In genomic region chr17:78214706-78215061, GRCh38 we compare ENCODE assay signal across 8 cellular contexts. TPM values are rescaled to one million over a fixed set of nuclear protein-coding genes. Genes with fewer than 3 reads are reported as not detected.
DNase-seq lines count a peak whose midpoint lies in the region; ATAC-seq, FAIRE-seq and TF ChIP-seq lines count a peak whose summit lies in the region.

No MANE protein-coding gene starts in this region.

- H4K8ac ChIP-seq in mesendoderm (ENCODE audit: low read depth, low read length) = no peak overlapping the region

- H3K79me2 ChIP-seq in mesendoderm (ENCODE audit: control insufficient read depth, insufficient read depth, low read length) = peaks cover 19% of the 10 kb centered on the region

- H2BK15ac ChIP-seq in mesendoderm (replicated peaks; ENCODE audit: low read depth) = no peak overlapping the region

- no peak for ATAC-seq in HG02588 (IDR thresholded peaks at IDR 0.05; ENCODE audit: unreplicated experiment)

- peak overlapping the region; percentile 97 for H3K56ac ChIP-seq in mesendoderm (ENCODE audit: low read length)

- no peak for TF ChIP-seq CTCF in AG04449 (IDR thresholded peaks at IDR 0.05; ENCODE audit: insufficient read depth, low read length, missing control alignments)
- no peak for TF ChIP-seq CTCF in astrocyte of the spinal cord (IDR thresholded peaks at IDR 0.05; ENCODE audit: low read depth, low read length)

- peak overlapping the region; percentile 72 for H3K18ac ChIP-seq in mesendoderm (ENCODE audit: low read length)

- H3K27me3 ChIP-seq in mesendoderm (ENCODE audit: insufficient read depth, low read length, poor library complexity) = no peaks in the 10 kb centered on the region

- H3K4me3 ChIP-seq in AG04449 (ENCODE audit: low read depth, low read length) = peak overlapping the region; percentile 79
- peak overlapping the region; percentile 85 for H3K4me3 ChIP-seq in astrocyte of the spinal cord (ENCODE audit: low read depth, low read length)
- peak overlapping the region; percentile 34 for H3K4me3 ChIP-seq in mesendoderm (ENCODE audit: low read length)

- peak overlapping the region; percentile 97 for H3K4ac ChIP-seq in mesendoderm (ENCODE audit: low read depth, low read length)

- in situ Hi-C loops in astrocyte of the spinal cord (cut with HindIII; ENCODE audit: low sequenced_read_pairs) = no loop called here

- no peak overlapping the region for H3K23ac ChIP-seq in mesendoderm (ENCODE audit: low read length)

- H2BK5ac ChIP-seq in mesendoderm (ENCODE audit: low read length) = no peak overlapping the region

- H2BK120ac ChIP-seq in mesendoderm (ENCODE audit: low read depth, low read length) = peak overlapping the region; percentile 28

- POLR2A ChIA-PET in AG04449 (lab: Yijun Ruan, JAX) = no interaction called here

- peak overlapping the region; percentile 47 for H3K4me2 ChIP-seq in mesendoderm (ENCODE audit: low read length)

- H3K4me1 ChIP-seq in mesendoderm (ENCODE audit: control insufficient read depth, low read depth, low read length) = no peaks in the 10 kb centered on the region

- no peak overlapping the region for H4K5ac ChIP-seq in mesendoderm (ENCODE audit: low read length)

- no peak overlapping the region for H2AK5ac ChIP-seq in mesendoderm (ENCODE audit: low read length)

- no peak for DNase-seq in AG04449 (ENCODE audit: low read depth, low spot score)
- DNase-seq in HT-29 (ENCODE audit: low spot score) = peak; percentile 16
- DNase-seq in astrocyte of the spinal cord (ENCODE audit: low read depth, low spot score) = no peak
- DNase-seq in mesendoderm = no peak
- no peak for DNase-seq in urothelium cell line (ENCODE audit: low spot score)
- DNase-seq in stimulated activated CD4-positive, alpha-beta T cell treated with anti-CD3 and anti-CD28 coated beads, Interleukin-2, amount 100 ng/mL, for 48 hours = no peak
- no peak for DNase-seq in substantia nigra (lab: John Stamatoyannopoulos, UW)

- no peak for FAIRE-seq in urothelium cell line (lab: Jason Lieb, UNC)

- CTCF ChIA-PET in AG04449 (lab: Yijun Ruan, JAX) = interaction anchor here (1.0 kb wide), 1 partner anchor 102 kb away, joined by 3 read pairs; no protein-coding TSS in a partner anchor

- WGBS in mesendoderm (ENCODE audit: extremely low coverage, insufficient coverage, low lambda C conversion rate) = no CpG with 5 or more reads among the region's 5 CpGs

- no peak overlapping the region for H3K27ac ChIP-seq in mesendoderm (ENCODE audit: low read depth, low read length)
- H3K27ac ChIP-seq in substantia nigra (ENCODE audit: low read depth, low read length, poor library complexity, severe bottlenecking) = no peak overlapping the region

- peaks cover 8% of the 10 kb centered on the region for H3K79me1 ChIP-seq in mesendoderm (ENCODE audit: low read length)

- H3K36me3 ChIP-seq in mesendoderm (ENCODE audit: control insufficient read depth, insufficient read depth, low read length) = peaks cover 3% of the 10 kb centered on the region

- H3K9ac ChIP-seq in mesendoderm (ENCODE audit: low read length) = peak overlapping the region; percentile 69

RNA-seq across cellular contexts. Expression of gene BIRC5, which starts 0.6 kb away (rescaled TPM):
- 78.3 and 114 TPM in 2 replicates for total RNA-seq in HT-29 (2014; rRNA removed; shearing (Covaris generic))
- 69.7 TPM for polyA plus RNA-seq in mesendoderm (2013, experiment 1 of 2)
- 68.0 TPM for polyA plus RNA-seq in mesendoderm (2013, experiment 2 of 2)

RNA-seq across cellular contexts. Expression of gene TMEM235, which starts 16.7 kb away (rescaled TPM):
- total RNA-seq in HT-29 (2014; rRNA removed; shearing (Covaris generic)) = not detected in 2 replicates
- not detected for polyA plus RNA-seq in mesendoderm (2013, experiment 1 of 2)
- polyA plus RNA-seq in mesendoderm (2013, experiment 2 of 2) = not detected

RNA-seq across cellular contexts. Expression of gene AFMID, which starts 27.5 kb away (rescaled TPM):
- total RNA-seq in HT-29 (2014; rRNA removed; shearing (Covaris generic)) = 36.6 and 45.1 TPM in 2 replicates
- polyA plus RNA-seq in mesendoderm (2013, experiment 1 of 2) = 32.8 TPM
- 31.2 TPM for polyA plus RNA-seq in mesendoderm (2013, experiment 2 of 2)

RNA-seq across cellular contexts. Expression of gene TK1, which starts 27.8 kb away (rescaled TPM):
- 379 and 400 TPM in 2 replicates for total RNA-seq in HT-29 (2014; rRNA removed; shearing (Covaris generic))
- polyA plus RNA-seq in mesendoderm (2013, experiment 1 of 2) = 73.3 TPM
- 72.5 TPM for polyA plus RNA-seq in mesendoderm (2013, experiment 2 of 2)

RNA-seq across cellular contexts. Expression of gene SYNGR2, which starts 46.3 kb away (rescaled TPM):
- total RNA-seq in HT-29 (2014; rRNA removed; shearing (Covaris generic)) = 225 and 231 TPM in 2 replicates
- polyA plus RNA-seq in mesendoderm (2013, experiment 1 of 2) = 23.3 TPM
- polyA plus RNA-seq in mesendoderm (2013, experiment 2 of 2) = 23.1 TPM

Comparison
In these comparisons a context has a peak if more than half of its experiments do, and no peak if none do; other contexts are left out.
1. H3K4me3 ChIP-seq: peak in every context shown above with its lines; median percentile 85 in astrocyte of the spinal cord; 79 in AG04449; 34 in mesendoderm.